In the genomic region with DNA sequence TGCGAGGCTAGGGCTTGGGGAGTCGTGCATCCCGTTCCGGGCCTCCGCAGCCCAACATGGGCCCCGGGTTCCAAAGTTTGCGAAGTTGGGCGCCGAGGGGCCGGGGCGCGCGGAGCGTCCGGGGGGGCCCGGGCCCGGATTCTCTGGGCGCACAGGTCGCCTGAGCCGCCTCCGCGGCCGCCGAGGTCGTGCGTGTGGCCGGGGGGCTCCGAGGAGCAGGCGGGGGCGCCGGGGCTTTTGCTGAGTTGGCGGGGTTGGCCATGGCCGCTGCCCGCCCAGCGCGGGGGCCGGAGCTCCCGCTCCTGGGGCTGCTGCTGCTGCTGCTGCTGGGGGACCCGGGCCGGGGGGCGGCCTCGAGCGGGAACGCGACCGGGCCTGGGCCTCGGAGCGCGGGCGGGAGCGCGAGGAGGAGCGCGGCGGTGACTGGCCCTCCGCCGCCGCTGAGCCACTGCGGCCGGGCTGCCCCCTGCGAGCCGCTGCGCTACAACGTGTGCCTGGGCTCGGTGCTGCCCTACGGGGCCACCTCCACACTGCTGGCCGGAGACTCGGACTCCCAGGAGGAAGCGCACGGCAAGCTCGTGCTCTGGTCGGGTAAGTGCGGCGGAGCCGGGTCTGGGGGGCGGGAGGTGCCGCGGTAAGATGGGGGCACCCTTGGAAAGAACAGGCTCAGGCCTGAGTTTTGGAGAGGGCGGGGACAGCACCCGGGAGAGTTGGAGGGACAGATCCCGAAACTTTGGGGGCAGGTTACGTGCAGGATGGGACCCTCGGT, we compare ENCODE assay signal across 1 cellular context.
TF ChIP-seq lines count a peak whose summit lies in the region.

No MANE protein-coding gene starts in this region.

TF ChIP-seq in A549, 52 proteins besides CTCF, POLR2A, EP300 and RAD21 (continued from another document):
- TF ChIP-seq, protein P1, sequence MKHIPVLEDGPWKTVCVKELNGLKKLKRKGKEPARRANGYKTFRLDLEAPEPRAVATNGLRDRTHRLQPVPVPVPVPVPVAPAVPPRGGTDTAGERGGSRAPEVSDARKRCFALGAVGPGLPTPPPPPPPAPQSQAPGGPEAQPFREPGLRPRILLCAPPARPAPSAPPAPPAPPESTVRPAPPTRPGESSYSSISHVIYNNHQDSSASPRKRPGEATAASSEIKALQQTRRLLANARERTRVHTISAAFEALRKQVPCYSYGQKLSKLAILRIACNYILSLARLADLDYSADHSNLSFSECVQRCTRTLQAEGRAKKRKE (CRISPR knock-in tag; IDR thresholded peaks at IDR 0.05; ENCODE audit: low read depth): no peak
- TF ChIP-seq, protein P2, sequence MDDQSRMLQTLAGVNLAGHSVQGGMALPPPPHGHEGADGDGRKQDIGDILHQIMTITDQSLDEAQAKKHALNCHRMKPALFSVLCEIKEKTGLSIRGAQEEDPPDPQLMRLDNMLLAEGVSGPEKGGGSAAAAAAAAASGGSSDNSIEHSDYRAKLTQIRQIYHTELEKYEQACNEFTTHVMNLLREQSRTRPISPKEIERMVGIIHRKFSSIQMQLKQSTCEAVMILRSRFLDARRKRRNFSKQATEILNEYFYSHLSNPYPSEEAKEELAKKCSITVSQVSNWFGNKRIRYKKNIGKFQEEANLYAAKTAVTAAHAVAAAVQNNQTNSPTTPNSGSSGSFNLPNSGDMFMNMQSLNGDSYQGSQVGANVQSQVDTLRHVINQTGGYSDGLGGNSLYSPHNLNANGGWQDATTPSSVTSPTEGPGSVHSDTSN (IDR thresholded peaks at IDR 0.05): no peak
- peak; percentile 37; the same call in 1 of the 2 replicates for TF ChIP-seq PHF8 (IDR thresholded peaks at IDR 0.05; ENCODE audit: borderline replicate concordance, low read depth)
- TF ChIP-seq POLR2AphosphoS2 (conservative IDR thresholded peaks at IDR 0.05; ENCODE audit: low read length): no peak
- TF ChIP-seq, protein P3, sequence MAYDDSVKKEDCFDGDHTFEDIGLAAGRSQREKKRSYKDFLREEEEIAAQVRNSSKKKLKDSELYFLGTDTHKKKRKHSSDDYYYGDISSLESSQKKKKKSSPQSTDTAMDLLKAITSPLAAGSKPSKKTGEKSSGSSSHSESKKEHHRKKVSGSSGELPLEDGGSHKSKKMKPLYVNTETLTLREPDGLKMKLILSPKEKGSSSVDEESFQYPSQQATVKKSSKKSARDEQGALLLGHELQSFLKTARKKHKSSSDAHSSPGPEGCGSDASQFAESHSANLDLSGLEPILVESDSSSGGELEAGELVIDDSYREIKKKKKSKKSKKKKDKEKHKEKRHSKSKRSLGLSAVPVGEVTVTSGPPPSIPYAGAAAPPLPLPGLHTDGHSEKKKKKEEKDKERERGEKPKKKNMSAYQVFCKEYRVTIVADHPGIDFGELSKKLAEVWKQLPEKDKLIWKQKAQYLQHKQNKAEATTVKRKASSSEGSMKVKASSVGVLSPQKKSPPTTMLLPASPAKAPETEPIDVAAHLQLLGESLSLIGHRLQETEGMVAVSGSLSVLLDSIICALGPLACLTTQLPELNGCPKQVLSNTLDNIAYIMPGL (CRISPR knock-in tag; IDR thresholded peaks at IDR 0.05; ENCODE audit: borderline replicate concordance): no peak
- TF ChIP-seq ZC3H11A (IDR thresholded peaks at IDR 0.05): no peak
- TF ChIP-seq MAFK (IDR thresholded peaks at IDR 0.05; ENCODE audit: partially characterized antibody): peak; percentile 77
TF ChIP-seq in A549: peak in this region for 4.
